18 cellular contexts compared by ENCODE assay signal in the genomic region with DNA sequence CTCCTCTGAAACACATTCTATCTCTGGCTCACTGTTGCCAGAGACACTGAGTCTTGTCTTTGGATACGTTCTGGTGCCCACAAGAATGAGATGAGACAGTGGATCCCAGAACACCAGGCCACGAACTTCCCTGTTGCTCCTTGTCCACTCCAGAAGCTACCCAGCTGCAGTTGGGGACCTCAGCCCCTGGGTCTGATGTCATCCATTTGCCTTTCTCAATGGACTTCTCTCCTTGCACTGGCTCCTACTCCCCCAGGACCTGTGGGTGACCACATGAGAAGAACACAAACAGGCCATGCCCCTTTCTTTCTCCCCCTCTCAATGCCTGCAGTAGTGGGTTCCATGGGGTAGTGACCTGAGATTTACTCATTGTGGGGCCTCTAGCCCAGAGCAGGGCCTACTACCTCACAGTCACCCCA. TPM values are rescaled to one million over a fixed set of nuclear protein-coding genes. Genes with fewer than 3 reads are reported as not detected.
DNase-seq lines count a peak whose midpoint lies in the region; ATAC-seq and TF ChIP-seq lines count a peak whose summit lies in the region.
"Had no signal": no experiment of that assay in that cellular context is flagged by ENCODE, and none has a peak within 500 bp of the region (broad histone marks: within the 10 kb centered on the region; RNA-seq: fewer than 3 reads in every experiment).

No MANE protein-coding gene starts in this region.

- H3K9me3 Mint-ChIP-seq in activated CD4-positive, alpha-beta T cell treated with anti-CD3 and anti-CD28 coated beads, Interleukin-2, amount 10 ng/mL, durations not matched to agents 24 days and 14 days = no peaks in the 10 kb centered on the region
- no peaks in the 10 kb centered on the region for H3K9me3 Mint-ChIP-seq in activated CD8-positive, alpha-beta T cell treated with anti-CD3 and anti-CD28 coated beads for 36 hours
- H3K9me3 Mint-ChIP-seq in glutamatergic neuron (ENCODE audit: unreplicated experiment) = no peaks in the 10 kb centered on the region

- H3K4me3 Mint-ChIP-seq in activated CD4-positive, alpha-beta T cell treated with anti-CD3 and anti-CD28 coated beads, Interleukin-2, amount 10 ng/mL, durations not matched to agents 24 days and 14 days = no peak overlapping the region
- H3K4me3 Mint-ChIP-seq in activated CD8-positive, alpha-beta T cell treated with anti-CD3 and anti-CD28 coated beads for 36 hours = no peak overlapping the region
- H3K4me3 Mint-ChIP-seq in glutamatergic neuron (ENCODE audit: unreplicated experiment) = no peak overlapping the region

- H3K27me3 Mint-ChIP-seq in activated CD4-positive, alpha-beta T cell treated with anti-CD3 and anti-CD28 coated beads, Interleukin-2, amount 10 ng/mL, durations not matched to agents 24 days and 14 days = no peaks in the 10 kb centered on the region
- no peaks in the 10 kb centered on the region for H3K27me3 Mint-ChIP-seq in activated CD8-positive, alpha-beta T cell treated with anti-CD3 and anti-CD28 coated beads for 36 hours
- H3K27me3 Mint-ChIP-seq in glutamatergic neuron (ENCODE audit: unreplicated experiment) = no peaks in the 10 kb centered on the region

- POLR2A ChIA-PET in activated CD8-positive, alpha-beta T cell treated with anti-CD3 and anti-CD28 coated beads for 36 hours (lab: Charles Lee) = no interaction called here

- H3K4me1 ChIP-seq in right lobe of liver (peaks cover 0 to 50% (median 27%) of the 10 kb centered on the region in 4 donors), transverse colon (peaks cover 13 to 31% (median 19%) of the 10 kb centered on the region in 4 donors)

- CTCF ChIA-PET in activated CD8-positive, alpha-beta T cell treated with anti-CD3 and anti-CD28 coated beads for 36 hours (lab: Charles Lee) = interaction anchor here (0.7 to 2.3 kb wide), 2 partner anchors 13 to 17 kb away, joined by 3 to 7 read pairs; no protein-coding TSS in a partner anchor

- intact Hi-C loops in activated CD4-positive, alpha-beta T cell treated with anti-CD3 and anti-CD28 coated beads, Interleukin-2, amount 10 ng/mL, durations not matched to agents 24 days and 14 days (cut with micrococcal nuclease) = no loop called here
- intact Hi-C loops in activated CD8-positive, alpha-beta T cell treated with anti-CD3 and anti-CD28 coated beads for 36 hours (cut with micrococcal nuclease) = no loop called here
- intact Hi-C loops in right lobe of liver (cut with DNase I) = no loop called here
- intact Hi-C loops in transverse colon (cut with DNase I; ENCODE audit: low total_unique reads) = no loop called here

- no peak for TF ChIP-seq CTCF in activated CD8-positive, alpha-beta T cell treated with anti-CD3 and anti-CD28 coated beads for 36 hours (IDR thresholded peaks at IDR 0.05)
- no peak for TF ChIP-seq CTCF in right lobe of liver (IDR thresholded peaks at IDR 0.05)
- TF ChIP-seq CTCF in transverse colon (IDR thresholded peaks at IDR 0.05) = no peak
- no peak for TF ChIP-seq CTCF in glutamatergic neuron (IDR thresholded peaks at IDR 0.05; ENCODE audit: partially characterized antibody, unreplicated experiment)

- TF ChIP-seq POLR2A in right lobe of liver (IDR thresholded peaks at IDR 0.05) (no peak), transverse colon (IDR thresholded peaks at IDR 0.05) (no peak)

- H3K27ac ChIP-seq in right lobe of liver = peak overlapping the region in 2 of 3 donors; percentile 13 to 77
- no peak overlapping the region for H3K27ac ChIP-seq in transverse colon
- H3K27ac ChIP-seq: A549, gastrocnemius medialis, tibial nerve had no signal

- peaks cover 0 to 14% (median 2%) of the 10 kb centered on the region in 4 donors for H3K36me3 ChIP-seq in right lobe of liver
- peaks cover 0 to 26% (median 5%) of the 10 kb centered on the region in 4 donors for H3K36me3 ChIP-seq in transverse colon

- peaks cover 2% of the 10 kb centered on the region for H3K4me1 Mint-ChIP-seq in activated CD4-positive, alpha-beta T cell treated with anti-CD3 and anti-CD28 coated beads, Interleukin-2, amount 10 ng/mL, durations not matched to agents 24 days and 14 days
- H3K4me1 Mint-ChIP-seq in activated CD8-positive, alpha-beta T cell treated with anti-CD3 and anti-CD28 coated beads for 36 hours (ENCODE audit: low read depth) = no peaks in the 10 kb centered on the region
- no peaks in the 10 kb centered on the region for H3K4me1 Mint-ChIP-seq in glutamatergic neuron (ENCODE audit: low read depth, unreplicated experiment)

- H3K36me3 Mint-ChIP-seq in activated CD4-positive, alpha-beta T cell treated with anti-CD3 and anti-CD28 coated beads, Interleukin-2, amount 10 ng/mL, durations not matched to agents 24 days and 14 days (ENCODE audit: low read depth) = no peaks in the 10 kb centered on the region
- H3K36me3 Mint-ChIP-seq in activated CD8-positive, alpha-beta T cell treated with anti-CD3 and anti-CD28 coated beads for 36 hours (ENCODE audit: low read depth) = no peaks in the 10 kb centered on the region
- no peaks in the 10 kb centered on the region for H3K36me3 Mint-ChIP-seq in glutamatergic neuron (ENCODE audit: unreplicated experiment)

- TF ChIP-seq EP300 in transverse colon (IDR thresholded peaks at IDR 0.05; ENCODE audit: low read depth) = no peak

- no peak for ATAC-seq in activated CD8-positive, alpha-beta T cell treated with anti-CD3 and anti-CD28 coated beads for 36 hours
- no peak for ATAC-seq in right lobe of liver
- ATAC-seq in HG03378 (IDR thresholded peaks at IDR 0.05; ENCODE audit: unreplicated experiment) = no peak
- ATAC-seq in HG03460 (IDR thresholded peaks at IDR 0.05; ENCODE audit: unreplicated experiment) = no peak
- ATAC-seq: A549, gastrocnemius medialis had no signal

- H3K4me3 ChIP-seq in right lobe of liver (no peak overlapping the region), transverse colon (no peak overlapping the region)
- H3K4me3 ChIP-seq: A549, gastrocnemius medialis, tibial nerve had no signal

- 86% methylated on average over 2 of the region's 2 CpGs for WGBS in right lobe of liver (ENCODE audit: insufficient coverage, low coverage, low lambda C conversion rate, missing lambda C conversion rate)
- WGBS in transverse colon (ENCODE audit: low coverage in 1 of 2), 2 donors = 82 to 87% methylated on average over 2 of the region's 2 CpGs

- H3K27ac Mint-ChIP-seq in activated CD4-positive, alpha-beta T cell treated with anti-CD3 and anti-CD28 coated beads, Interleukin-2, amount 10 ng/mL, durations not matched to agents 24 days and 14 days = no peak overlapping the region
- H3K27ac Mint-ChIP-seq in activated CD8-positive, alpha-beta T cell treated with anti-CD3 and anti-CD28 coated beads for 36 hours = no peak overlapping the region
- H3K27ac Mint-ChIP-seq in glutamatergic neuron (ENCODE audit: unreplicated experiment) = no peak overlapping the region

- H3K9me3 ChIP-seq in right lobe of liver (no peaks in the 10 kb centered on the region), transverse colon (no peaks in the 10 kb centered on the region)
- H3K9me3 ChIP-seq: A549, gastrocnemius medialis, tibial nerve had no signal

- in situ Hi-C loops in transverse colon (cut with MboI; ENCODE audit: low pct_ligation_motif_present in 1 of 4, low pct_unique_long_range_greater_than_20kb in 1 of 4, low sequenced_read_pairs in 3 of 4) = no loop called here

- no peaks in the 10 kb centered on the region for H3K27me3 ChIP-seq in right lobe of liver
- no peaks in the 10 kb centered on the region for H3K27me3 ChIP-seq in transverse colon
- H3K27me3 ChIP-seq: gastrocnemius medialis, tibial nerve had no signal

- DNase-seq in activated CD4-positive, alpha-beta T cell treated with anti-CD3 and anti-CD28 coated beads, Interleukin-2, amount 10 ng/mL, durations not matched to agents 24 days and 14 days = peak; percentile 73
- DNase-seq in activated CD4-positive, alpha-beta T cell treated with anti-CD3 and anti-CD28 coated beads, Interleukin-2, amount 50 U/mL, for 48 hours = no peak
- DNase-seq in activated CD8-positive, alpha-beta T cell treated with anti-CD3 and anti-CD28 coated beads for 36 hours = peak; percentile 1
- DNase-seq in right lobe of liver (peak in 2 of 3 donors; percentile 21 to 55), transverse colon (peak; percentile 10), glutamatergic neuron (no peak)
- DNase-seq: activated effector memory CD4-positive, alpha-beta T cell treated with Interleukin-2 at 50 U/mL for 16 hours; DMS153; gastrocnemius medialis; midbrain; NCI-H146; retina; stimulated activated naive CD4-positive, alpha-beta T cell had no signal

RNA-seq across cellular contexts. Expression of a gene that starts 5.9 kb away (rescaled TPM):
- 4.2 and 5.1 TPM in 2 replicates for total RNA-seq in activated CD4-positive, alpha-beta T cell treated with anti-CD3 and anti-CD28 coated beads, Interleukin-2, amount 10 ng/mL, durations not matched to agents 24 days and 14 days
- 1 to 10 TPM; 2.8 to 3.1 TPM for total RNA-seq in activated CD8-positive, alpha-beta T cell treated with anti-CD3 and anti-CD28 coated beads for 36 hours
- total RNA-seq in right lobe of liver (10 to 100 TPM; 22.7 to 30.7 (median 24.1) TPM), transverse colon (100 to 1,000 TPM in 3 of 4 donors, 10 to 100 TPM in 1; 70.1 to 178 (median 148) TPM), glutamatergic neuron (ENCODE audit: unreplicated experiment) (41.8 TPM)

RNA-seq across cellular contexts. Expression of a gene that starts 59.3 kb away (rescaled TPM):
- 1,962 and 2,189 TPM in 2 replicates for total RNA-seq in activated CD4-positive, alpha-beta T cell treated with anti-CD3 and anti-CD28 coated beads, Interleukin-2, amount 10 ng/mL, durations not matched to agents 24 days and 14 days
- 1,000 to 10,000 TPM in 1 of 2 experiments, 100 to 1,000 TPM in 1; 820 to 1,043 TPM for total RNA-seq in activated CD8-positive, alpha-beta T cell treated with anti-CD3 and anti-CD28 coated beads for 36 hours
- 1,000 to 10,000 TPM in 3 of 6 experiments, 100 to 1,000 TPM in 1, under 1 TPM in 2; under 0.01 to 3,377 (median 977) TPM for total RNA-seq in right lobe of liver
- under 1 TPM in 3 of 4 donors, not detected in 1; under 0.01 TPM for total RNA-seq in transverse colon
- total RNA-seq in glutamatergic neuron (ENCODE audit: unreplicated experiment) = 3,598 TPM
- total RNA-seq: H4 had no signal

Comparison
In these comparisons a context has a peak if more than half of its experiments do, and no peak if none do; other contexts are left out.
1. DNase-seq: peak in activated CD4-positive, alpha-beta T cell treated with anti-CD3 and anti-CD28 coated beads, Interleukin-2, amount 10 ng/mL, durations not matched to agents 24 days and 14 days (single experiment), activated CD8-positive, alpha-beta T cell treated with anti-CD3 and anti-CD28 coated beads for 36 hours (single experiment), right lobe of liver (2 of 3) and transverse colon (single experiment); none in activated CD4-positive, alpha-beta T cell treated with anti-CD3 and anti-CD28 coated beads, Interleukin-2, amount 50 U/mL, for 48 hours (0 of 2) and glutamatergic neuron (single experiment).
2. H3K27ac ChIP-seq: peak in right lobe of liver (2 of 3); none in transverse colon (0 of 4).